ENCODE assay signal across 8 cellular contexts in the genomic region with DNA sequence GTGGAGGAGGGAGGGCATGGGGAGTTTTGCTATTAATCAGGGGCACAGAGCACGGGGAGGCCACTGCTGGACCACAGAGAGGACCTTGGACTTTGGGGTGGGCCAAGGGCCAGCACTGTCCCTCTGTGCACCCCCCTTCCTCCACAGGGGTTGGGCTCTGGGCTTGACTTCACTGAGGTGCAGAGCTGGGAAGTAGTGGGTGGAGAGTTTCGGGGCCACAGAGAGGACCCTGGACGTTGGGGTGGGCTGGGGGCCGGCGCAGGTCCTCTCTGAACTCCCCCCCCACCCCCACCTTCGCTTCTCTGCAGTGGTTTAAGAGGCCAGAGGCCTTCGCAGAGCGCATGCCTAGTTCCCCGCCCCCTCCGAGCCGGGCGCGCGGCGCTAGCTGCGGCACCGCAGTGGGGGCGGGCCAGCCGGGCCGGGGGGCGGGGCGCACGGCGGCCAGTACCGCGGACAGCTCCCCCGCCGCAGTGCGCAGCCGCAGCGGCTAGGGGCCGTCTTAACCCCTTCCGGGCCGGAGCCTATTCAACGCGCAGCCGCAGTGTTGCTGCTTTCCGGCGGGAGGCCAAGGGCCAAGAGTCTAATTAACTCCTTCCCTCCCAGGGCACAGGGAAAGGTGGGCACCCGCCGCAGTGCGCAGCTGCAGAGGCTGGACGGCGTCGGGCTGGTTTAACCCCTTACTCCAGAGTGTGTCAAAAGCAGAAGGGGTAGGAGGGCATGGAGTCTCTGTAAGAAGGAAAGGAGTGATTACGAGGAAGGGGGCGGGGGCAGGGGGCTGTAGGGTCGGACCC. TPM values are rescaled to one million over a fixed set of nuclear protein-coding genes. Genes with fewer than 3 reads are reported as not detected.
A peak's percentile ranks its signal among the peaks of the same experiment; 100 is the strongest.
DNase-seq lines count a peak whose midpoint lies in the region; ATAC-seq, FAIRE-seq and TF ChIP-seq lines count a peak whose summit lies in the region.

No MANE protein-coding gene starts in this region.

- FAIRE-seq in D721Med (lab: Jason Lieb, UNC), result no peak

- H3K36me3 ChIP-seq in MG63, result no peaks in the 10 kb centered on the region
- no peaks in the 10 kb centered on the region for H3K36me3 ChIP-seq in Peyer's patch

- peaks cover 22% of the 10 kb centered on the region for H3K36me3 Mint-ChIP-seq in activated T-helper 2 cell treated with anti-CD3 and anti-CD28 coated beads, Interferon-gamma antibody, Interleukin-2, Interleukin-4, amounts not matched to agents 10 μg/mL and 5 μg/mL and 100 μg/mL, durations not matched to agents 14 hours and 24 hours and 36 hours (ENCODE audit: low read depth)
- peaks cover 10% of the 10 kb centered on the region for H3K36me3 Mint-ChIP-seq in glutamatergic neuron (ENCODE audit: unreplicated experiment)

- intact Hi-C loops in activated T-helper 2 cell treated with anti-CD3 and anti-CD28 coated beads, Interferon-gamma antibody, Interleukin-2, Interleukin-4, amounts not matched to agents 10 μg/mL and 5 μg/mL and 100 μg/mL, durations not matched to agents 14 hours and 24 hours and 36 hours (cut with micrococcal nuclease), result no loop called here
- intact Hi-C loops in posterior vena cava (cut with DNase I), result no loop called here

- H3K4me3 Mint-ChIP-seq in activated T-helper 2 cell treated with anti-CD3 and anti-CD28 coated beads, Interferon-gamma antibody, Interleukin-2, Interleukin-4, amounts not matched to agents 10 μg/mL and 5 μg/mL and 100 μg/mL, durations not matched to agents 14 hours and 24 hours and 36 hours (ENCODE audit: low read depth), result peak overlapping the region; percentile 71
- H3K4me3 Mint-ChIP-seq in glutamatergic neuron (ENCODE audit: unreplicated experiment), result peak overlapping the region; percentile 84

- peak; percentile 100 for DNase-seq in D721Med (ENCODE audit: insufficient read length, low spot score)
- DNase-seq in MG63, result peak; percentile 54
- peak; percentile 51 to 81 (median 77) for DNase-seq in Peyer's patch
- peak; percentile 83 for DNase-seq in activated T-helper 2 cell treated with anti-CD3 and anti-CD28 coated beads, Interferon-gamma antibody, Interleukin-2, Interleukin-4, amounts not matched to agents 10 μg/mL and 5 μg/mL and 100 μg/mL, durations not matched to agents 14 hours and 24 hours and 36 hours (ENCODE audit: low spot score)
- peak; percentile 97 for DNase-seq in glutamatergic neuron
- peak; percentile 50 for DNase-seq in posterior vena cava (ENCODE audit: low spot score)

- H3K9me3 ChIP-seq in MG63 (peaks cover 2% of the 10 kb centered on the region; the same call in 1 of the 2 replicates), Peyer's patch (peaks cover 0 to 4% (median 0%) of the 10 kb centered on the region in 4 donors)

- H3K27me3 ChIP-seq in MG63, result peaks cover 41% of the 10 kb centered on the region
- peaks cover 0 to 16% of the 10 kb centered on the region in 2 donors for H3K27me3 ChIP-seq in Peyer's patch

- H3K4me1 Mint-ChIP-seq in activated T-helper 2 cell treated with anti-CD3 and anti-CD28 coated beads, Interferon-gamma antibody, Interleukin-2, Interleukin-4, amounts not matched to agents 10 μg/mL and 5 μg/mL and 100 μg/mL, durations not matched to agents 14 hours and 24 hours and 36 hours (ENCODE audit: low read depth), result peaks cover 35% of the 10 kb centered on the region
- H3K4me1 Mint-ChIP-seq in glutamatergic neuron (ENCODE audit: low read depth, unreplicated experiment), result peaks cover 28% of the 10 kb centered on the region

- ATAC-seq in GM21737 (IDR thresholded peaks at IDR 0.05; ENCODE audit: unreplicated experiment), result no peak
- no peak for ATAC-seq in GM21825 (IDR thresholded peaks at IDR 0.05; ENCODE audit: unreplicated experiment)

- no peak overlapping the region for H3K4me3 ChIP-seq in MG63
- H3K4me3 ChIP-seq in Peyer's patch, result peak overlapping the region in 2 of 4 donors; percentile 9 to 14

- TF ChIP-seq POLR2A in Peyer's patch (IDR thresholded peaks at IDR 0.05), result no peak

- H3K27me3 Mint-ChIP-seq in activated T-helper 2 cell treated with anti-CD3 and anti-CD28 coated beads, Interferon-gamma antibody, Interleukin-2, Interleukin-4, amounts not matched to agents 10 μg/mL and 5 μg/mL and 100 μg/mL, durations not matched to agents 14 hours and 24 hours and 36 hours (ENCODE audit: low read depth), result peaks cover 15% of the 10 kb centered on the region
- H3K27me3 Mint-ChIP-seq in glutamatergic neuron (ENCODE audit: unreplicated experiment), result peaks cover 34% of the 10 kb centered on the region

- TF ChIP-seq CTCF in D721Med (IDR thresholded peaks at IDR 0.05; ENCODE audit: insufficient read depth, missing control alignments) (no peak), Peyer's patch (IDR thresholded peaks at IDR 0.05) (no peak), glutamatergic neuron (IDR thresholded peaks at IDR 0.05; ENCODE audit: partially characterized antibody, unreplicated experiment) (no peak)

- H3K27ac ChIP-seq in Peyer's patch, result no peak overlapping the region

- H3K27ac Mint-ChIP-seq in activated T-helper 2 cell treated with anti-CD3 and anti-CD28 coated beads, Interferon-gamma antibody, Interleukin-2, Interleukin-4, amounts not matched to agents 10 μg/mL and 5 μg/mL and 100 μg/mL, durations not matched to agents 14 hours and 24 hours and 36 hours, result no peak overlapping the region
- no peak overlapping the region for H3K27ac Mint-ChIP-seq in glutamatergic neuron (ENCODE audit: unreplicated experiment)

- H3K4me1 ChIP-seq in Peyer's patch, result peaks cover 0 to 32% (median 12%) of the 10 kb centered on the region in 4 donors

- no peaks in the 10 kb centered on the region for H3K9me3 Mint-ChIP-seq in activated T-helper 2 cell treated with anti-CD3 and anti-CD28 coated beads, Interferon-gamma antibody, Interleukin-2, Interleukin-4, amounts not matched to agents 10 μg/mL and 5 μg/mL and 100 μg/mL, durations not matched to agents 14 hours and 24 hours and 36 hours
- H3K9me3 Mint-ChIP-seq in glutamatergic neuron (ENCODE audit: unreplicated experiment), result peaks cover 25% of the 10 kb centered on the region

RNA-seq across cellular contexts. Expression of gene KCNC3, which starts 3.7 kb away (rescaled TPM):
- total RNA-seq in MG63 (2014; rRNA removed; shearing (Covaris generic); ENCODE audit: low replicate concordance), result not detected in 2 replicates
- total RNA-seq in Peyer's patch (1 to 10 TPM in 2 of 4 donors, under 1 TPM in 2; 0.18 to 3.3 (median 1.1) TPM), glutamatergic neuron (ENCODE audit: unreplicated experiment) (10.6 TPM), posterior vena cava (under 1 TPM; 0.83 to 0.90 TPM)
- 17.6 and 19.2 TPM in 2 replicates for total RNA-seq in activated T-helper 2 cell treated with anti-CD3 and anti-CD28 coated beads, Interferon-gamma antibody, Interleukin-2, Interleukin-4, amounts not matched to agents 10 μg/mL and 5 μg/mL and 100 μg/mL, durations not matched to agents 14 hours and 24 hours and 36 hours

RNA-seq across cellular contexts. Expression of gene NAPSA, which starts 39.9 kb away (rescaled TPM):
- 1.5 TPM in 1 of 2 replicates, not detected in the other for total RNA-seq in MG63 (2014; rRNA removed; shearing (Covaris generic); ENCODE audit: low replicate concordance)
- 10 to 100 TPM in 1 of 4 donors, 1 to 10 TPM in 3; 4.9 to 12.4 (median 8.2) TPM for total RNA-seq in Peyer's patch
- total RNA-seq in activated T-helper 2 cell treated with anti-CD3 and anti-CD28 coated beads, Interferon-gamma antibody, Interleukin-2, Interleukin-4, amounts not matched to agents 10 μg/mL and 5 μg/mL and 100 μg/mL, durations not matched to agents 14 hours and 24 hours and 36 hours, result 5.1 and 5.5 TPM in 2 replicates
- total RNA-seq in glutamatergic neuron (ENCODE audit: unreplicated experiment), result 0.88 TPM
- total RNA-seq in posterior vena cava, result under 1 TPM; 0.33 to 0.37 TPM

RNA-seq across cellular contexts. Expression of gene NR1H2, which starts 50.8 kb away (rescaled TPM):
- total RNA-seq in MG63 (2014; rRNA removed; shearing (Covaris generic); ENCODE audit: low replicate concordance), result 113 and 173 TPM in 2 replicates
- total RNA-seq in Peyer's patch, result 100 to 1,000 TPM in 2 of 4 donors, 10 to 100 TPM in 2; 76.7 to 102 (median 98.9) TPM
- 76.1 and 79.9 TPM in 2 replicates for total RNA-seq in activated T-helper 2 cell treated with anti-CD3 and anti-CD28 coated beads, Interferon-gamma antibody, Interleukin-2, Interleukin-4, amounts not matched to agents 10 μg/mL and 5 μg/mL and 100 μg/mL, durations not matched to agents 14 hours and 24 hours and 36 hours
- total RNA-seq in glutamatergic neuron (ENCODE audit: unreplicated experiment), result 28.3 TPM
- 10 to 100 TPM; 65.0 to 82.3 TPM for total RNA-seq in posterior vena cava

RNA-seq across cellular contexts. Expression of gene POLD1, which starts 58.6 kb away (rescaled TPM):
- total RNA-seq in MG63 (2014; rRNA removed; shearing (Covaris generic); ENCODE audit: low replicate concordance), result 44.1 and 117 TPM in 2 replicates
- 10 to 100 TPM; 14.9 to 90.0 (median 27.3) TPM for total RNA-seq in Peyer's patch
- total RNA-seq in activated T-helper 2 cell treated with anti-CD3 and anti-CD28 coated beads, Interferon-gamma antibody, Interleukin-2, Interleukin-4, amounts not matched to agents 10 μg/mL and 5 μg/mL and 100 μg/mL, durations not matched to agents 14 hours and 24 hours and 36 hours, result 153 and 162 TPM in 2 replicates
- total RNA-seq in glutamatergic neuron (ENCODE audit: unreplicated experiment), result 38.9 TPM
- 10 to 100 TPM; 10.4 to 12.3 TPM for total RNA-seq in posterior vena cava

Comparison
In these comparisons a context has a peak if more than half of its experiments do, and no peak if none do; other contexts are left out.
1. DNase-seq: peak in every context shown above with its lines; median percentile 100 in D721Med; 97 in glutamatergic neuron; 83 in activated T-helper 2 cell treated with anti-CD3 and anti-CD28 coated beads, Interferon-gamma antibody, Interleukin-2, Interleukin-4, amounts not matched to agents 10 μg/mL and 5 μg/mL and 100 μg/mL, durations not matched to agents 14 hours and 24 hours and 36 hours; 77 in Peyer's patch; 54 in MG63; 50 in posterior vena cava.